Comparison of ENCODE assay signal across 23 cellular contexts in the genomic region with DNA sequence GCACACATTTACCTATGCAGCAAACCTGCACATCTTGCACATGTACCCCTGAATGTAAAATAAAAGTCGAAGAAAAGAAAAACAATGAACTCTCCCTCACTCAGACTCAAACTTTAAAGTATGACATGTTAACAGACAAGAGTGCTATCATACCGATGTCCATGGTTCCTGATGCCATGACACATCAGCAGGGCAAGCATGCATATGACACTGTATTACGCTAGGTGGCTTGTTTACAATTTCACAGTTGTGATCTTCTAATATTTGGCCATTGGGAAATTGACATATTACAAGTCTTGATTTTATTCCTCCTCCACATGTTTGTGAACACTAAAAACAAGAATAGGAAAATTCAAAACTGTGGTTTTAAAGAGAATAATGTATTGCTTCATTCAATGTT.
"Had no signal": no experiment of that assay in that cellular context is flagged by ENCODE, and none has a peak within 500 bp of the region (broad histone marks: within the 10 kb centered on the region; RNA-seq: fewer than 3 reads in every experiment).

No MANE protein-coding gene starts in this region.

- H3K27me3 ChIP-seq: gastrocnemius medialis, neutrophil, pancreas, right atrium auricular region, suprapubic skin, transverse colon, upper lobe of right lung, uterus had no signal

- ATAC-seq: gastrocnemius medialis; left ventricle myocardium superior; lower lobe of right lung; natural killer cell treated with Interleukin-12 subunit alpha and Interleukin-12 subunit beta and Interleukin-15 and Interleukin-18, amount 100 ng/mL, for 72 hours; pancreas; sciatic nerve; stimulated activated naive CD8-positive, alpha-beta T cell treated with anti-CD3 and anti-CD28 coated beads, Interleukin-15, amount 100 ng/mL, for 72 hours; upper lobe of right lung had no signal

- H3K27ac ChIP-seq: dorsolateral prefrontal cortex, gastrocnemius medialis, lower lobe of right lung, neutrophil, pancreas, right atrium auricular region, suprapubic skin, transverse colon, upper lobe of right lung, uterus had no signal

- H3K4me3 ChIP-seq: dorsolateral prefrontal cortex, gastrocnemius medialis, lower lobe of right lung, pancreas, right atrium auricular region, smooth muscle cell, suprapubic skin, transverse colon, upper lobe of right lung, uterus had no signal

- H3K4me1 ChIP-seq: gastrocnemius medialis, lower lobe of right lung, pancreas, right atrium auricular region, suprapubic skin, transverse colon, upper lobe of right lung, uterus had no signal

- H3K4me2 ChIP-seq: smooth muscle cell had no signal

- H3K36me3 ChIP-seq: gastrocnemius medialis, lower lobe of right lung, neutrophil, pancreas, right atrium auricular region, suprapubic skin, transverse colon, upper lobe of right lung, uterus had no signal

- H3K9me3 ChIP-seq: gastrocnemius medialis, lower lobe of right lung, neutrophil, pancreas, right atrium auricular region, suprapubic skin, transverse colon, upper lobe of right lung, uterus had no signal

- FAIRE-seq: keratinocyte, pancreas had no signal

- DNase-seq: dorsolateral prefrontal cortex; effector CD4-positive, alpha-beta T cell; gastrocnemius medialis; head of caudate nucleus; left ventricle myocardium superior; lower lobe of right lung; pancreas; stimulated activated CD4-positive, alpha-beta T cell treated with anti-CD3 and anti-CD28 coated beads, Interleukin-12 subunit alpha, Interleukin-12 subunit beta, amount 100 ng/mL, for 4 hours; stimulated activated CD4-positive, alpha-beta T cell treated with anti-CD3 and anti-CD28 coated beads, Interleukin-1b, Interleukin-23, amount 100 ng/mL, for 48 hours; stimulated activated CD4-positive, alpha-beta T cell treated with anti-CD3 and anti-CD28 coated beads, Interleukin-4, amount 100 ng/mL, for 1 hour; stimulated activated CD8-positive, alpha-beta memory T cell treated with anti-CD3 and anti-CD28 coated beads, Interleukin-4, amount 100 ng/mL, for 48 hours; stimulated activated naive CD4-positive, alpha-beta T cell; stimulated activated naive CD8-positive, alpha-beta T cell treated with anti-CD3 and anti-CD28 coated beads, Interleukin-15, amount 100 ng/mL, for 72 hours; transverse colon; upper lobe of right lung; uterus had no signal
